8 cellular contexts compared by ENCODE assay signal in the genomic region with DNA sequence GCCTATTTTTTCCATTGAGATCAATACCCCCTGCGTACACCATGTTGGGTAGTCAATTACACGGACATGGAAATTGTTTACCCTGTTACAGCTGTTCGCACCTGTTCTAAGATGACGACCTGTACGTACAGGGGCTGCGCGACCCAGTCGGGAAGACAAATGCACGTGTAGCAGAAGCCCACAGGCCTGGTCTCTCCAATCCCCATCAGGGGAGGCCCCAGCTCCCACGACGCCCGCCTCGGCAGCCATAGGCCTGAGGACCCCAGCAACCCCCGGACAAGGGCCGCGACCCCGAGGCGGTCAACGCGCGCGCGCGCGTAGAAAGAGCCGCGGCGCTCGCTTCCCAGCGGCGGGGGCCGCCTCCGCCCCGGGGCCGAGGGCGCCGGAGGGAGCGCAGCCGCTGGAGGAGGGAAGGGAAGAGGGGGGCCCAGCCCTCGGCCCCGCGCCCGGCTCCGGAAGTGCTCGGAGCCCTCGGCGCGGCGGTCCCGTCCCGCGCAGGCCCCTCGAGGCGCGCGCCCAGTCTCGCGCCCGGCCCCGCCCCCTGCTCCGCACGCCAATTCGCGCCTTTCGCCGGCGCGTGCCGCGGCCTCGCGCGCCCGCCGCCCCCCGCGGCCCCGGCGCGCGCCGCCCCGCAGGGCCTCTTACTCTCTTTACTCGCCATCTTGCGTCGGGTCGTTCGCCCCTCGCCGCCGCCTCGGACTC. TPM values are rescaled to one million over a fixed set of nuclear protein-coding genes. Genes with fewer than 3 reads are reported as not detected.
DNase-seq lines count a peak whose midpoint lies in the region; ATAC-seq and TF ChIP-seq lines count a peak whose summit lies in the region.

No MANE protein-coding gene starts in this region.

- no peaks in the 10 kb centered on the region for H3K9me3 ChIP-seq in BE2C
- no peaks in the 10 kb centered on the region for H3K9me3 ChIP-seq in OCI-LY3 (ENCODE audit: insufficient read depth, low read length)
- no peaks in the 10 kb centered on the region for H3K9me3 ChIP-seq in psoas muscle

- peak overlapping the region; percentile 76 for H3K4me3 ChIP-seq in BE2C (ENCODE audit: low read depth, low read length)
- H3K4me3 ChIP-seq in OCI-LY3 (ENCODE audit: low read length): peak overlapping the region; percentile 90
- H3K4me3 ChIP-seq in psoas muscle: peak overlapping the region; percentile 79

- peak; percentile 42 for ATAC-seq in GM19025 (IDR thresholded peaks at IDR 0.05; ENCODE audit: low read depth, unreplicated experiment)
- peak; percentile 47 for ATAC-seq in HG03159 (IDR thresholded peaks at IDR 0.05; ENCODE audit: unreplicated experiment)
- ATAC-seq in Right ventricle myocardium superior (ENCODE audit: poor library complexity): peak; percentile 4
- peak; percentile 4 to 31 (median 16) for ATAC-seq in psoas muscle

- H3K4me2 ChIP-seq in OCI-LY3 (ENCODE audit: low read length): peak overlapping the region; percentile 83

- H3K27ac Mint-ChIP-seq in activated naive CD4-positive, alpha-beta T cell treated with anti-CD3 and anti-CD28 coated beads, Interleukin-2, amount 10 ng/mL, durations not matched to agents 7 days and 5 days: peak overlapping the region; percentile 99

- peaks cover 37% of the 10 kb centered on the region for H4K20me1 ChIP-seq in OCI-LY3 (ENCODE audit: insufficient read depth, low read length)

- peaks cover 13% of the 10 kb centered on the region for H3K27me3 Mint-ChIP-seq in activated naive CD4-positive, alpha-beta T cell treated with anti-CD3 and anti-CD28 coated beads, Interleukin-2, amount 10 ng/mL, durations not matched to agents 7 days and 5 days

- H3K36me3 ChIP-seq in BE2C (peaks cover 4% of the 10 kb centered on the region; the same call in 1 of the 2 replicates), OCI-LY3 (replicated peaks; ENCODE audit: low read depth, low read length) (peaks cover 28% of the 10 kb centered on the region), psoas muscle (ENCODE audit: insufficient read depth in 1 of 2, low read depth in 1 of 2) (peaks cover 0 to 2% of the 10 kb centered on the region in 2 donors)

- no peaks in the 10 kb centered on the region for H3K9me3 Mint-ChIP-seq in activated naive CD4-positive, alpha-beta T cell treated with anti-CD3 and anti-CD28 coated beads, Interleukin-2, amount 10 ng/mL, durations not matched to agents 7 days and 5 days

- H3K79me2 ChIP-seq in OCI-LY3 (ENCODE audit: low read length): peaks cover 56% of the 10 kb centered on the region

- H3K4me1 ChIP-seq in BE2C: no peaks in the 10 kb centered on the region
- H3K4me1 ChIP-seq in OCI-LY3 (ENCODE audit: low read length): peaks cover 20% of the 10 kb centered on the region
- peaks cover 15% of the 10 kb centered on the region for H3K4me1 ChIP-seq in psoas muscle

- peak overlapping the region; percentile 100 for H3K9ac ChIP-seq in OCI-LY3 (ENCODE audit: low read length)

- H2AFZ ChIP-seq in OCI-LY3 (ENCODE audit: low read depth, low read length): peak overlapping the region; percentile 82; the same call in 1 of the 2 replicates

- H3K27ac ChIP-seq in OCI-LY3 (ENCODE audit: low read length) (peak overlapping the region; percentile 95), psoas muscle (peak overlapping the region; percentile 94)

- peaks cover 15% of the 10 kb centered on the region for H3K36me3 Mint-ChIP-seq in activated naive CD4-positive, alpha-beta T cell treated with anti-CD3 and anti-CD28 coated beads, Interleukin-2, amount 10 ng/mL, durations not matched to agents 7 days and 5 days

- intact Hi-C loops in Right ventricle myocardium superior (cut with DNase I) (no loop called here), psoas muscle (cut with DNase I) (loop anchor here (5.0 to 10.0 kb wide), 2 partner anchors 32 to 145 kb away; no protein-coding TSS in a partner anchor)

- H3K4me1 Mint-ChIP-seq in activated naive CD4-positive, alpha-beta T cell treated with anti-CD3 and anti-CD28 coated beads, Interleukin-2, amount 10 ng/mL, durations not matched to agents 7 days and 5 days: peaks cover 35% of the 10 kb centered on the region

- CTCF ChIA-PET in activated naive CD4-positive, alpha-beta T cell treated with anti-CD3 and anti-CD28 coated beads, Interleukin-2, amount 10 ng/mL, durations not matched to agents 7 days and 5 days (lab: Charles Lee): interaction anchor here (1.4 kb wide), 1 partner anchor 43 kb away, joined by 3 read pairs; no protein-coding TSS in a partner anchor

- no peak for TF ChIP-seq CTCF in BE2C (IDR thresholded peaks at IDR 0.05; ENCODE audit: low read depth, low read length)
- no peak for TF ChIP-seq CTCF in OCI-LY3 (IDR thresholded peaks at IDR 0.05; ENCODE audit: low read depth, low read length)
- no peak for TF ChIP-seq CTCF in psoas muscle (IDR thresholded peaks at IDR 0.05)

- no peaks in the 10 kb centered on the region for H3K27me3 ChIP-seq in BE2C
- H3K27me3 ChIP-seq in OCI-LY3 (ENCODE audit: low read depth, low read length): no peaks in the 10 kb centered on the region
- H3K27me3 ChIP-seq in psoas muscle (ENCODE audit: insufficient read depth in 3 of 3, low read length in 2 of 3): peaks cover 0 to under 1% (median 0%) of the 10 kb centered on the region in 3 donors

- peak; percentile 54 for DNase-seq in BE2C
- DNase-seq in activated naive CD4-positive, alpha-beta T cell treated with anti-CD3 and anti-CD28 coated beads, Interleukin-2, amount 10 ng/mL, durations not matched to agents 7 days and 5 days: peak; percentile 63
- no peak for DNase-seq in Right ventricle myocardium superior
- peak in 1 of 2 donors; percentile 50 for DNase-seq in psoas muscle
- DNase-seq in NCI-H2029 (lab: John Stamatoyannopoulos, UW): no peak

- 0 to 3% (median 0%) methylated on average over 15 to 66 of the region's 92 CpGs for WGBS in psoas muscle, 3 donors

- peak overlapping the region; percentile 93 for H3K4me3 Mint-ChIP-seq in activated naive CD4-positive, alpha-beta T cell treated with anti-CD3 and anti-CD28 coated beads, Interleukin-2, amount 10 ng/mL, durations not matched to agents 7 days and 5 days

RNA-seq across cellular contexts. Expression of a gene that starts 0.6 kb away (rescaled TPM):
- 88.2 TPM for polyA plus RNA-seq in BE2C (2012; ENCODE audit: insufficient read depth, insufficient read length, low read depth)
- total RNA-seq in Right ventricle myocardium superior: 110 TPM
- 100 to 1,000 TPM in 1 of 4 donors, 10 to 100 TPM in 3; 81.1 to 107 (median 90.5) TPM for total RNA-seq in psoas muscle
- polyA plus RNA-seq in psoas muscle: 100 to 1,000 TPM in 2 of 3 donors, 10 to 100 TPM in 1; 85.0 to 139 (median 111) TPM

Comparison
In these comparisons a context has a peak if more than half of its experiments do, and no peak if none do; other contexts are left out.
1. DNase-seq: peak in BE2C (single experiment) and activated naive CD4-positive, alpha-beta T cell treated with anti-CD3 and anti-CD28 coated beads, Interleukin-2, amount 10 ng/mL, durations not matched to agents 7 days and 5 days (single experiment); none in Right ventricle myocardium superior (single experiment) and NCI-H2029 (single experiment).
2. Peak in every context shown above with its lines, with median percentiles within 50 percentile points of each other: H3K4me3 ChIP-seq and ATAC-seq.